8 cellular contexts compared by ENCODE assay signal in the genomic region with DNA sequence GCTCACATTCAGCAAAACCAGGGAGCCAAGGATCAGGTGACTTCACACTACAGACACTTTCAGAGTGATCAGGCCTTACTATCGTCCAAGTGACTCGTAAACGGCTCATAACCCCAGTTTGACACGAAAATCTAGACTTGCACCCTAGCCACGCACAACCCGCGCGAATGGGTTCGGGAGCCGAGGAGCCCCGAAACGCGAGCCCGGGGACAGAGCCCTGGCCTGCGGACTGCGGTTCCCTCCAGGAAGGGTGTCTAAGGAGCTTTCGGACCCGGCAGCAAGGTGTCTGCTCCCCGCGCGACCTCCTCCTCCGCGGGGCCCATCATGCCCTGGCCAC. TPM values are rescaled to one million over a fixed set of nuclear protein-coding genes. Genes with fewer than 3 reads are reported as not detected.
DNase-seq lines count a peak whose midpoint lies in the region; FAIRE-seq and TF ChIP-seq lines count a peak whose summit lies in the region.

No MANE protein-coding gene starts in this region.

- dilution Hi-C loops in keratinocyte (cut with MboI; ENCODE audit: extremely low pct_ligation_motif_present, low sequenced_read_pairs), result no loop called here

- peak overlapping the region; percentile 3 for H2AFZ ChIP-seq in keratinocyte (ENCODE audit: control insufficient read depth, low read length)

- H3K9me3 Mint-ChIP-seq in T-helper 2 cell treated with Interferon-gamma antibody and Interleukin-4, amounts not matched to agents 5 μg/mL and 100 μg/mL, for 36 hours, result no peaks in the 10 kb centered on the region

- H3K4me2 ChIP-seq in keratinocyte (ENCODE audit: control insufficient read depth, extremely low read depth, insufficient read depth, low read depth, low read length), result peak overlapping the region; percentile 91

- H3K4me3 ChIP-seq in HEK293 (ENCODE audit: low read depth, low read length) (peak overlapping the region; percentile 92), MG63 (peak overlapping the region; percentile 88), cardiac fibroblast (replicated peaks in 1 of 2; ENCODE audit: low read depth in 2 of 2, low read length in 2 of 2) (peak overlapping the region; percentile 84 to 90), keratinocyte (ENCODE audit: control insufficient read depth in 2 of 3, extremely low read depth in 1 of 3, insufficient read depth in 2 of 3, low read depth in 1 of 3, low read length in 3 of 3) (peak overlapping the region; percentile 70 to 85 (median 83))

- H3K4me3 Mint-ChIP-seq in T-helper 2 cell treated with Interferon-gamma antibody and Interleukin-4, amounts not matched to agents 5 μg/mL and 100 μg/mL, for 36 hours, result peak overlapping the region; percentile 91

- TF ChIP-seq CTCF in HEK293 (tag by site-specific recombination; IDR thresholded peaks at IDR 0.05) (no peak; the same call in 1 of the 2 replicates), cardiac fibroblast (IDR thresholded peaks at IDR 0.05; ENCODE audit: low read depth, low read length) (no peak), keratinocyte (optimal IDR thresholded peaks at IDR 0.05 in 1 of 3, IDR thresholded peaks at IDR 0.05 in 1 of 3, conservative IDR thresholded peaks at IDR 0.05 in 1 of 3; ENCODE audit: extremely low read depth in 1 of 3, insufficient read depth in 2 of 3, low read length in 3 of 3) (no peak)

- POLR2A ChIA-PET in HEK293 (lab: Yijun Ruan, JAX), result interaction anchor here (0.5 to 2.9 kb wide), 9 partner anchors 9 to 375 kb away, joined by 3 to 26 read pairs (median 3); partner anchors contain the start of gene SRSF7

- H3K27me3 Mint-ChIP-seq in T-helper 2 cell treated with Interferon-gamma antibody and Interleukin-4, amounts not matched to agents 5 μg/mL and 100 μg/mL, for 36 hours (ENCODE audit: low read depth), result no peaks in the 10 kb centered on the region

- H3K36me3 ChIP-seq in HEK293 (ENCODE audit: control insufficient read depth in 2 of 2, insufficient read depth in 1 of 2, low read length in 2 of 2), result no peaks in the 10 kb centered on the region; a peak in 1 of 3 replicates
- peaks cover 5% of the 10 kb centered on the region for H3K36me3 ChIP-seq in MG63
- H3K36me3 ChIP-seq in keratinocyte (ENCODE audit: control insufficient read depth in 2 of 2, extremely low read depth in 1 of 2, insufficient read depth in 2 of 2, low read length in 2 of 2), result peaks cover 0 to 5% of the 10 kb centered on the region in 2 experiments

- peaks cover 6% of the 10 kb centered on the region for H3K36me3 Mint-ChIP-seq in T-helper 2 cell treated with Interferon-gamma antibody and Interleukin-4, amounts not matched to agents 5 μg/mL and 100 μg/mL, for 36 hours (ENCODE audit: low read depth)

- peak; percentile 36 for DNase-seq in NK-92 treated with Interleukin-12 subunit alpha and Interleukin-12 subunit beta, amount 100 ng/mL, for 24 hours (lab: John Stamatoyannopoulos, UW)
- DNase-seq in NK-92 (lab: John Stamatoyannopoulos, UW; ENCODE audit: unreplicated experiment), result no peak
- no peak for DNase-seq in MG63
- peak; percentile 59 for DNase-seq in T-helper 2 cell treated with Interferon-gamma antibody and Interleukin-4, amounts not matched to agents 5 μg/mL and 100 μg/mL, for 36 hours (ENCODE audit: low spot score)
- peak; percentile 71 to 72 for DNase-seq in cardiac fibroblast (ENCODE audit: low read depth in 2 of 2)
- no peak for DNase-seq in keratinocyte (ENCODE audit: low read depth, low spot score)
- peak; percentile 55 to 58 for DNase-seq in stimulated activated CD4-positive, alpha-beta T cell treated with anti-CD3 and anti-CD28 coated beads, Interleukin-2, amount 100 ng/mL, for 24 hours

- H3K27me3 ChIP-seq in MG63 (peaks cover 3% of the 10 kb centered on the region; the same call in 1 of the 2 replicates), keratinocyte (ENCODE audit: control insufficient read depth, extremely low read depth, insufficient read depth, low read length) (no peaks in the 10 kb centered on the region)

- peak overlapping the region; percentile 96 for H3K9ac ChIP-seq in keratinocyte (ENCODE audit: control insufficient read depth, extremely low read depth, insufficient read depth, low read length)

- CTCF ChIA-PET in HEK293 (lab: Yijun Ruan, JAX), result interaction anchor here (0.7 to 4.9 kb wide), 18 partner anchors 10 to 221 kb away, joined by 3 to 35 read pairs (median 4); no protein-coding TSS in a partner anchor

- H3K9me3 ChIP-seq in HEK293 (ENCODE audit: control insufficient read depth, insufficient read depth, low read depth, low read length) (no peaks in the 10 kb centered on the region), MG63 (no peaks in the 10 kb centered on the region), keratinocyte (ENCODE audit: control insufficient read depth, low read depth, low read length) (no peaks in the 10 kb centered on the region)

- H3K27ac ChIP-seq in HEK293 (ENCODE audit: extremely low read depth, low read depth, low read length) (peak overlapping the region; percentile 98), keratinocyte (ENCODE audit: control insufficient read depth, insufficient read depth, low read length) (peak overlapping the region; percentile 92)

- H3K4me1 ChIP-seq in HEK293 (ENCODE audit: control insufficient read depth, insufficient read depth, low read length) (peaks cover 31% of the 10 kb centered on the region), keratinocyte (ENCODE audit: control insufficient read depth, extremely low read depth, insufficient read depth, low read length) (peaks cover 17% of the 10 kb centered on the region)

- no peaks in the 10 kb centered on the region for H3K9me1 ChIP-seq in keratinocyte (ENCODE audit: control insufficient read depth, extremely low read depth, insufficient read depth, low read length)

- H3K27ac Mint-ChIP-seq in T-helper 2 cell treated with Interferon-gamma antibody and Interleukin-4, amounts not matched to agents 5 μg/mL and 100 μg/mL, for 36 hours, result peak overlapping the region; percentile 88

- FAIRE-seq in keratinocyte (lab: Jason Lieb, UNC), result no peak

- H3K4me1 Mint-ChIP-seq in T-helper 2 cell treated with Interferon-gamma antibody and Interleukin-4, amounts not matched to agents 5 μg/mL and 100 μg/mL, for 36 hours (ENCODE audit: low read depth), result peaks cover 53% of the 10 kb centered on the region

- peaks cover 53% of the 10 kb centered on the region for H3K79me2 ChIP-seq in keratinocyte (ENCODE audit: control insufficient read depth, insufficient read depth, low read length)

- H4K20me1 ChIP-seq in keratinocyte (ENCODE audit: control insufficient read depth, extremely low read depth, insufficient read depth, low read length), result peaks cover 2% of the 10 kb centered on the region

TF ChIP-seq in HEK293, 187 proteins besides CTCF, POLR2A, EP300 and RAD21 (continues in another document):
- TF ChIP-seq ZFP37 (tag by site-specific recombination; IDR thresholded peaks at IDR 0.05) (0 out of 2 replicates have a peak, but pooled peaks have one; percentile 62), RBAK (tag by site-specific recombination; IDR thresholded peaks at IDR 0.05) (no peak), KLF10 (tag by site-specific recombination; IDR thresholded peaks at IDR 0.05) (no peak), ZSCAN30 (tag by site-specific recombination; IDR thresholded peaks at IDR 0.05) (0 out of 2 replicates have a peak, but pooled peaks have one; percentile 38), ZNF600 (tag by site-specific recombination; IDR thresholded peaks at IDR 0.05) (peak; percentile 77), ZXDB (tag by site-specific recombination; IDR thresholded peaks at IDR 0.05) (0 out of 2 replicates have a peak, but pooled peaks have one; percentile 35), ZNF433 (tag by site-specific recombination; IDR thresholded peaks at IDR 0.05; ENCODE audit: low read depth) (no peak), ZBTB20 (tag by site-specific recombination; IDR thresholded peaks at IDR 0.05) (peak; percentile 80)
- TF ChIP-seq, protein P1, sequence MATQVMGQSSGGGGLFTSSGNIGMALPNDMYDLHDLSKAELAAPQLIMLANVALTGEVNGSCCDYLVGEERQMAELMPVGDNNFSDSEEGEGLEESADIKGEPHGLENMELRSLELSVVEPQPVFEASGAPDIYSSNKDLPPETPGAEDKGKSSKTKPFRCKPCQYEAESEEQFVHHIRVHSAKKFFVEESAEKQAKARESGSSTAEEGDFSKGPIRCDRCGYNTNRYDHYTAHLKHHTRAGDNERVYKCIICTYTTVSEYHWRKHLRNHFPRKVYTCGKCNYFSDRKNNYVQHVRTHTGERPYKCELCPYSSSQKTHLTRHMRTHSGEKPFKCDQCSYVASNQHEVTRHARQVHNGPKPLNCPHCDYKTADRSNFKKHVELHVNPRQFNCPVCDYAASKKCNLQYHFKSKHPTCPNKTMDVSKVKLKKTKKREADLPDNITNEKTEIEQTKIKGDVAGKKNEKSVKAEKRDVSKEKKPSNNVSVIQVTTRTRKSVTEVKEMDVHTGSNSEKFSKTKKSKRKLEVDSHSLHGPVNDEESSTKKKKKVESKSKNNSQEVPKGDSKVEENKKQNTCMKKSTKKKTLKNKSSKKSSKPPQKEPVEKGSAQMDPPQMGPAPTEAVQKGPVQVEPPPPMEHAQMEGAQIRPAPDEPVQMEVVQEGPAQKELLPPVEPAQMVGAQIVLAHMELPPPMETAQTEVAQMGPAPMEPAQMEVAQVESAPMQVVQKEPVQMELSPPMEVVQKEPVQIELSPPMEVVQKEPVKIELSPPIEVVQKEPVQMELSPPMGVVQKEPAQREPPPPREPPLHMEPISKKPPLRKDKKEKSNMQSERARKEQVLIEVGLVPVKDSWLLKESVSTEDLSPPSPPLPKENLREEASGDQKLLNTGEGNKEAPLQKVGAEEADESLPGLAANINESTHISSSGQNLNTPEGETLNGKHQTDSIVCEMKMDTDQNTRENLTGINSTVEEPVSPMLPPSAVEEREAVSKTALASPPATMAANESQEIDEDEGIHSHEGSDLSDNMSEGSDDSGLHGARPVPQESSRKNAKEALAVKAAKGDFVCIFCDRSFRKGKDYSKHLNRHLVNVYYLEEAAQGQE (tag by site-specific recombination; IDR thresholded peaks at IDR 0.05), result 0 out of 2 replicates have a peak, but pooled peaks have one; percentile 13

RNA-seq across cellular contexts. Expression of gene ATL2, which starts 0.8 kb away (rescaled TPM):
- total RNA-seq in MG63 (2014; rRNA removed; shearing (Covaris generic); ENCODE audit: low replicate concordance), result 26.1 and 65.5 TPM in 2 replicates
- polyA plus RNA-seq in keratinocyte, result 49.6 to 83.2 TPM (median 65.6 TPM) in 3 replicates
- polyA plus RNA-seq in keratinocyte (2011; ENCODE audit: low read depth), result 236 TPM
- 27.2 and 29.0 TPM in 2 replicates for polyA plus RNA-seq in keratinocyte (2011; cell fraction: cytosol; rRNA removed)
- polyA plus RNA-seq in keratinocyte (2011; cell fraction: nucleus; rRNA removed), result 95.0 and 163 TPM in 2 replicates
- 51.7 and 77.6 TPM in 2 replicates for polyA plus RNA-seq in keratinocyte (2012; ENCODE audit: low replicate concordance)
- polyA minus RNA-seq in keratinocyte, result 9.9 to 159 TPM (median 58.7 TPM) in 3 replicates
- polyA minus RNA-seq in keratinocyte (2011; cell fraction: cytosol; rRNA and poly(A)+ RNA removed), result 34.5 TPM
- polyA minus RNA-seq in keratinocyte (2011; cell fraction: nucleus; rRNA and poly(A)+ RNA removed), result 86.1 and 121 TPM in 2 replicates

Comparison
In these comparisons a context has a peak if more than half of its experiments do, and no peak if none do; other contexts are left out.
1. DNase-seq: peak in NK-92 treated with Interleukin-12 subunit alpha and Interleukin-12 subunit beta, amount 100 ng/mL, for 24 hours (single experiment), T-helper 2 cell treated with Interferon-gamma antibody and Interleukin-4, amounts not matched to agents 5 μg/mL and 100 μg/mL, for 36 hours (single experiment), cardiac fibroblast (2 of 2) and stimulated activated CD4-positive, alpha-beta T cell treated with anti-CD3 and anti-CD28 coated beads, Interleukin-2, amount 100 ng/mL, for 24 hours (2 of 2); none in NK-92 (single experiment), MG63 (single experiment) and keratinocyte (single experiment).
2. Peak in every context shown above with its lines, with median percentiles within 50 percentile points of each other: H3K4me3 ChIP-seq.